Comparison of ENCODE assay signal across 9 cellular contexts in the genomic region with DNA sequence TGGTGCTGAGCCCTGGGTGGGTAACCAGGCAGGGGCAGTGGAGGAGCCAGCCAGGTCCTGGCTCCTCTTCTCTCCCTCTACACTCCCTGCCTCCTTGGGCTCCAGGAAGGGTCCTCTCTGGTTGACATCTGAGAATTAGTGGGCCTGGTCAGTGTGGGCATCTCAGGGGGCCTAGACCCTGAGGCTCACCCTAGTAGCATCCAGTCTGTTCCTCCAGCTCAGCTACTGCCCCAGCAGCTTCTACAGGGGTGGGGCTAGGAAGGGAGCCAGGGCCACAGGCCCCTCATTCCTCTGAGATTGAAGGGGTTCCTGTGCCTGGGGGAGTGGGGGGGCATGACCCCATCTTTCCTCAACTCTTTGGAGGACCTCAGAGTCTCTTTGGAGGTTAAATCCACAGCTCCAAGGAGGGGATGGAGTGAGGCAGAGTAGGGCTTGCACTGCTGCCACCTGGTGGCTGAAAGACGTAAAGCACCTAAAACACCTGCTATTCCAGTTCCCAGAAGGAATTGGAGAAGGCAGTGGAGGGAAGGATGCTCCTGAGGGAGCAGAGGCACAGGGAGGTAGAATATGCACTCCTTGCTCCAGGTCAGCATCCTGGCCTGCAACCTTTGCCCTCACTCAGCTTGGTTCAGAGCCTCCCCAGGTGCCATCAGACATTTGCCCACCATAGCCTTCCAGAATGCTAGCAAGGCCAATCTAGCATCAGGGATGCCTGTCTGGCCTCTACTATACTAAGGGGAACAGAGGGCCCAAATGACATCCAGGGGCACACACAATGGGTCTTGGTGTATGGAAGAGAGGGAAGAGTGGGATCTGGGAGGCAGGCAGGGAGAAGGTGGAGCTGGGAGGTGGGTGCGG. TPM values are rescaled to one million over a fixed set of nuclear protein-coding genes. Genes with fewer than 3 reads are reported as not detected.
DNase-seq lines count a peak whose midpoint lies in the region; ATAC-seq and TF ChIP-seq lines count a peak whose summit lies in the region.
"Had no signal": no experiment of that assay in that cellular context is flagged by ENCODE, and none has a peak within 500 bp of the region (broad histone marks: within the 10 kb centered on the region; RNA-seq: fewer than 3 reads in every experiment).

No MANE protein-coding gene starts in this region.

- 50% methylated on average over 2 of the region's 2 CpGs for WGBS in SK-N-SH (ENCODE audit: low lambda C conversion rate)

- H3K9me2 ChIP-seq in Karpas-422 (replicated peaks; ENCODE audit: insufficient read depth, low read length), result no peaks in the 10 kb centered on the region
- no peaks in the 10 kb centered on the region for H3K9me2 ChIP-seq in SK-N-SH

- no peak for TF ChIP-seq EP300 in SK-N-SH (IDR thresholded peaks at IDR 0.05; ENCODE audit: borderline replicate concordance in 1 of 2, low read depth in 1 of 2, low read length in 1 of 2)

- no peak overlapping the region for H3K27ac ChIP-seq in Karpas-422 (ENCODE audit: low read length)
- no peak overlapping the region; a peak in 1 of 4 replicates for H3K27ac ChIP-seq in SK-N-SH (ENCODE audit: low read depth in 2 of 2, low read length in 1 of 2)

- peak; percentile 53 for DNase-seq in DMS114 treated with DMSO at 0.1 percent for 48 hours (lab: John Stamatoyannopoulos, UW; ENCODE audit: unreplicated experiment)
- peak; percentile 80 for DNase-seq in Karpas-422
- DNase-seq in SK-N-SH, result peak; percentile 89
- DNase-seq in activated naive CD4-positive, alpha-beta T cell treated with anti-CD3 and anti-CD28 coated beads, Interleukin-2, amount 50 U/mL, for 72 hours (ENCODE audit: low spot score in 2 of 2), result peak; percentile 66 to 67
- peak; percentile 76 for DNase-seq in Right ventricle myocardium superior
- DNase-seq in posterior vena cava (ENCODE audit: low spot score), result peak; percentile 90
- DNase-seq in NK-92 treated with Interleukin-12 subunit alpha and Interleukin-12 subunit beta, amount 100 ng/mL, for 24 hours (lab: John Stamatoyannopoulos, UW), result no peak

- H3K4me1 ChIP-seq in Karpas-422 (ENCODE audit: low read length) (no peaks in the 10 kb centered on the region), SK-N-SH (ENCODE audit: control insufficient read depth in 1 of 2, insufficient read depth in 2 of 2, low read depth in 1 of 2, low read length in 1 of 2) (peaks cover 0 to 43% of the 10 kb centered on the region in 2 experiments; a peak in 1 of 4 replicates)

- intact Hi-C loops in Right ventricle myocardium superior (cut with DNase I) (loop anchor here (1.0 to 5.0 kb wide), 2 partner anchors 106 to 195 kb away; partner anchors contain the start of gene ZMYND10), posterior vena cava (cut with DNase I) (loop anchor here (2.0 to 5.0 kb wide), 3 partner anchors 108 to 195 kb away; partner anchors contain the start of gene ZMYND10 (in 1 of the 2))

- H2AFZ ChIP-seq in Karpas-422 (ENCODE audit: low read length) (no peak overlapping the region), SK-N-SH (ENCODE audit: low read depth) (no peak overlapping the region)

- CTCF ChIA-PET in SK-N-SH (lab: Yijun Ruan, JAX), result interaction anchor here (0.5 to 22.6 kb wide), 61 partner anchors 8 to 339 kb away, joined by 3 to 499 read pairs (median 6); partner anchors contain the start of genes CACNA2D2, CISH, CYB561D2 and HEMK1

- H4K20me1 ChIP-seq in Karpas-422 (ENCODE audit: insufficient read depth, low read depth, low read length) (no peaks in the 10 kb centered on the region), SK-N-SH (ENCODE audit: insufficient read depth) (no peaks in the 10 kb centered on the region)

- no peak overlapping the region for H3K27ac Mint-ChIP-seq in activated naive CD4-positive, alpha-beta T cell treated with anti-CD3 and anti-CD28 coated beads, Interleukin-2, amount 50 U/mL, for 72 hours
- H3K27ac Mint-ChIP-seq: T-helper 1 cell treated with Interleukin-12 subunit alpha and Interleukin-12 subunit beta and Interleukin-4 antibody, amounts not matched to agents 30 μg/mL and 1 μg/mL, for 36 hours had no signal

- no peaks in the 10 kb centered on the region for H3K9me3 ChIP-seq in Karpas-422 (ENCODE audit: low read length)
- no peaks in the 10 kb centered on the region for H3K9me3 ChIP-seq in SK-N-SH

- H3K79me2 ChIP-seq in Karpas-422 (ENCODE audit: low read length), result no peaks in the 10 kb centered on the region
- no peaks in the 10 kb centered on the region for H3K79me2 ChIP-seq in SK-N-SH (ENCODE audit: insufficient read depth)

- H3K9ac ChIP-seq in Karpas-422 (ENCODE audit: low read length) (no peak overlapping the region), SK-N-SH (no peak overlapping the region)

- no peak overlapping the region for H3K4me3 ChIP-seq in Karpas-422 (ENCODE audit: low read length)
- no peak overlapping the region; a peak in 1 of 4 replicates for H3K4me3 ChIP-seq in SK-N-SH (ENCODE audit: low read depth in 2 of 2, low read length in 1 of 2)

- no peaks in the 10 kb centered on the region for H3K27me3 ChIP-seq in Karpas-422 (ENCODE audit: low read length)
- H3K27me3 ChIP-seq in SK-N-SH (ENCODE audit: insufficient read depth), result peaks cover 6% of the 10 kb centered on the region; the same call in 1 of the 2 replicates

- TF ChIP-seq CTCF in SK-N-SH (IDR thresholded peaks at IDR 0.05), result peak; percentile 86

- POLR2A ChIA-PET in SK-N-SH (lab: Yijun Ruan, JAX), result interaction anchor here (0.6 to 1.2 kb wide), 2 partner anchors 188 to 192 kb away, joined by 3 read pairs; partner anchors contain the start of genes CYB561D2 and NPRL2

- no peaks in the 10 kb centered on the region for H3F3A ChIP-seq in SK-N-SH (replicated peaks; ENCODE audit: insufficient read depth)

- H3K4me2 ChIP-seq in Karpas-422 (ENCODE audit: low read depth, low read length, poor library complexity, severe bottlenecking) (no peak overlapping the region), SK-N-SH (no peak overlapping the region)

- H3K36me3 ChIP-seq in Karpas-422 (ENCODE audit: insufficient read depth, low read length) (no peaks in the 10 kb centered on the region), SK-N-SH (replicated peaks in 1 of 2; ENCODE audit: control insufficient read depth in 1 of 2, insufficient read depth in 2 of 2, low read length in 1 of 2) (no peaks in the 10 kb centered on the region)

- peak; percentile 78 to 85 for ATAC-seq in activated naive CD4-positive, alpha-beta T cell treated with anti-CD3 and anti-CD28 coated beads, Interleukin-2, amount 50 U/mL, for 72 hours
- ATAC-seq in Right ventricle myocardium superior (ENCODE audit: poor library complexity), result peak; percentile 85
- no peak for ATAC-seq in GM21528 (IDR thresholded peaks at IDR 0.05; ENCODE audit: low FRiP score, unreplicated experiment)

- no peaks in the 10 kb centered on the region for H3K9me3 Mint-ChIP-seq in activated naive CD4-positive, alpha-beta T cell treated with anti-CD3 and anti-CD28 coated beads, Interleukin-2, amount 50 U/mL, for 72 hours
- H3K9me3 Mint-ChIP-seq: T-helper 1 cell treated with Interleukin-12 subunit alpha and Interleukin-12 subunit beta and Interleukin-4 antibody, amounts not matched to agents 30 μg/mL and 1 μg/mL, for 36 hours had no signal

- no peaks in the 10 kb centered on the region for H3K36me3 Mint-ChIP-seq in activated naive CD4-positive, alpha-beta T cell treated with anti-CD3 and anti-CD28 coated beads, Interleukin-2, amount 50 U/mL, for 72 hours

- TF ChIP-seq RAD21 in SK-N-SH (IDR thresholded peaks at IDR 0.05; ENCODE audit: low read length), result peak; percentile 88

TF ChIP-seq in SK-N-SH, 30 proteins besides CTCF, POLR2A, EP300 and RAD21:
- no peak for TF ChIP-seq ELF1 (IDR thresholded peaks at IDR 0.05)
- TF ChIP-seq FOSL2 (IDR thresholded peaks at IDR 0.05; ENCODE audit: borderline replicate concordance, low read depth), result no peak
- peak; percentile 93 for TF ChIP-seq SMC3 (IDR thresholded peaks at IDR 0.05; ENCODE audit: low read depth, low read length)
- no peak for TF ChIP-seq POLR2AphosphoS5 (IDR thresholded peaks at IDR 0.05; ENCODE audit: low read depth, low read length)

RNA-seq across cellular contexts. Expression of gene C3orf18, which starts 25.1 kb away (rescaled TPM):
- 0.15 and 3.3 TPM in 2 replicates for total RNA-seq in Karpas-422 (2014; rRNA removed; shearing (Covaris generic); ENCODE audit: low replicate concordance)
- polyA plus RNA-seq in SK-N-SH (2012; rRNA removed), result 19.7 and 27.2 TPM in 2 replicates
- polyA plus RNA-seq in SK-N-SH (2012; cell fraction: cytosol; rRNA removed), result 11.3 and 16.2 TPM in 2 replicates
- 50.5 and 50.7 TPM in 2 replicates for polyA plus RNA-seq in SK-N-SH (2012; cell fraction: nucleus; rRNA removed)
- 10 to 100 TPM; 21.4 to 42.4 TPM for total RNA-seq in activated naive CD4-positive, alpha-beta T cell treated with anti-CD3 and anti-CD28 coated beads, Interleukin-2, amount 50 U/mL, for 72 hours
- total RNA-seq in Right ventricle myocardium superior (53.1 TPM), posterior vena cava (10 to 100 TPM in 1 of 2 donors, 1 to 10 TPM in 1; 9.8 to 11.4 TPM)

RNA-seq across cellular contexts. Expression of gene HEMK1, which starts 26.9 kb away (rescaled TPM):
- 10.9 and 17.0 TPM in 2 replicates for total RNA-seq in Karpas-422 (2014; rRNA removed; shearing (Covaris generic); ENCODE audit: low replicate concordance)
- 15.4 and 21.7 TPM in 2 replicates for polyA plus RNA-seq in SK-N-SH (2012; rRNA removed)
- polyA plus RNA-seq in SK-N-SH (2012; cell fraction: cytosol; rRNA removed), result 7.1 and 10.6 TPM in 2 replicates
- polyA plus RNA-seq in SK-N-SH (2012; cell fraction: nucleus; rRNA removed), result 82.8 and 88.7 TPM in 2 replicates
- 10 to 100 TPM; 69.7 to 74.6 TPM for total RNA-seq in activated naive CD4-positive, alpha-beta T cell treated with anti-CD3 and anti-CD28 coated beads, Interleukin-2, amount 50 U/mL, for 72 hours
- 19.5 TPM for total RNA-seq in Right ventricle myocardium superior
- total RNA-seq in posterior vena cava, result 10 to 100 TPM; 10.9 to 12.6 TPM

RNA-seq across cellular contexts. Expression of gene CACNA2D2, which starts 39.0 kb away (rescaled TPM):
- total RNA-seq in Karpas-422 (2014; rRNA removed; shearing (Covaris generic); ENCODE audit: low replicate concordance), result not detected in 2 replicates
- 1.1 and 2.8 TPM in 2 replicates for polyA plus RNA-seq in SK-N-SH (2012; rRNA removed)
- polyA plus RNA-seq in SK-N-SH (2012; cell fraction: cytosol; rRNA removed), result 1.7 and 4.0 TPM in 2 replicates
- polyA plus RNA-seq in SK-N-SH (2012; cell fraction: nucleus; rRNA removed), result 4.1 and 5.7 TPM in 2 replicates
- total RNA-seq in activated naive CD4-positive, alpha-beta T cell treated with anti-CD3 and anti-CD28 coated beads, Interleukin-2, amount 50 U/mL, for 72 hours, result 1 to 10 TPM; 2.4 to 3.0 TPM
- 1.6 TPM for total RNA-seq in Right ventricle myocardium superior
- total RNA-seq in posterior vena cava, result 1 to 10 TPM; 2.0 to 2.6 TPM
